In the genomic region with DNA sequence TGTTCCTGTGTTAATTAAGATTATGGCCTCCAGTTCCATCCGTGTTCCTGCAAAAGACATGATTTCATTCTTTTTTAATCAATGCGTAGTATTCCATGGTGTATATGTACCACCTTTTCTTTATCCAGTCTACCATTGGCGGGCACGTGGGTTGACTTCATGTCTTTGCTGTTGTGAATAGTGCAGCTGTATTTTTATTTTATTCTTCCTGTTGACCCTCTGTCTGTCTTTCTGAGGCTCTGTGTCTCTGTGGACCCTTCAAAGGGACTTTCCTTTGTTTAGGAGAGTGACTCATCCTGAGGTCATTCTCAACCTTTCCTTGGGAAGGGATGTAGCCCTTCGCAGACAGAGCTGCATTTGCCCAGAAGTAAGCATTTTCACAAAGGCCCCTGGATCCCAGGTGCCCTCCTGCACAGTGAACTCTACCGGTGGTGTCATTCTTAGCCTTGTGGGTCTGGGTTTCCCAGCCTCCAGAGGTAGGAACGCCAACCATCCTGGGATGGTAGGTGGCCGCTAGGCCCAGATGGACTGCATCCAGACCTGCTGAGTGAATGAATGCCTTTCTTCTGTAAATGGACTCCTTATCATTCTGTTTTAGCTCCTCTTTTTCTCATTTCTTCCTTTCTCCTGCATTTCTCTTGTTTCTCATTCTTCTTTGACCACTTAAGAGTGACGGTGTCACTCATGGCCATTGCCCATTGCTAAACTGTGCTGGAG, we compare ENCODE assay signal across 1 cellular context.
TF ChIP-seq lines count a peak whose summit lies in the region.

No MANE protein-coding gene starts in this region.

TF ChIP-seq in HEK293, 187 proteins besides CTCF, POLR2A, EP300 and RAD21 (continued from another document):
- TF ChIP-seq, protein P1, sequence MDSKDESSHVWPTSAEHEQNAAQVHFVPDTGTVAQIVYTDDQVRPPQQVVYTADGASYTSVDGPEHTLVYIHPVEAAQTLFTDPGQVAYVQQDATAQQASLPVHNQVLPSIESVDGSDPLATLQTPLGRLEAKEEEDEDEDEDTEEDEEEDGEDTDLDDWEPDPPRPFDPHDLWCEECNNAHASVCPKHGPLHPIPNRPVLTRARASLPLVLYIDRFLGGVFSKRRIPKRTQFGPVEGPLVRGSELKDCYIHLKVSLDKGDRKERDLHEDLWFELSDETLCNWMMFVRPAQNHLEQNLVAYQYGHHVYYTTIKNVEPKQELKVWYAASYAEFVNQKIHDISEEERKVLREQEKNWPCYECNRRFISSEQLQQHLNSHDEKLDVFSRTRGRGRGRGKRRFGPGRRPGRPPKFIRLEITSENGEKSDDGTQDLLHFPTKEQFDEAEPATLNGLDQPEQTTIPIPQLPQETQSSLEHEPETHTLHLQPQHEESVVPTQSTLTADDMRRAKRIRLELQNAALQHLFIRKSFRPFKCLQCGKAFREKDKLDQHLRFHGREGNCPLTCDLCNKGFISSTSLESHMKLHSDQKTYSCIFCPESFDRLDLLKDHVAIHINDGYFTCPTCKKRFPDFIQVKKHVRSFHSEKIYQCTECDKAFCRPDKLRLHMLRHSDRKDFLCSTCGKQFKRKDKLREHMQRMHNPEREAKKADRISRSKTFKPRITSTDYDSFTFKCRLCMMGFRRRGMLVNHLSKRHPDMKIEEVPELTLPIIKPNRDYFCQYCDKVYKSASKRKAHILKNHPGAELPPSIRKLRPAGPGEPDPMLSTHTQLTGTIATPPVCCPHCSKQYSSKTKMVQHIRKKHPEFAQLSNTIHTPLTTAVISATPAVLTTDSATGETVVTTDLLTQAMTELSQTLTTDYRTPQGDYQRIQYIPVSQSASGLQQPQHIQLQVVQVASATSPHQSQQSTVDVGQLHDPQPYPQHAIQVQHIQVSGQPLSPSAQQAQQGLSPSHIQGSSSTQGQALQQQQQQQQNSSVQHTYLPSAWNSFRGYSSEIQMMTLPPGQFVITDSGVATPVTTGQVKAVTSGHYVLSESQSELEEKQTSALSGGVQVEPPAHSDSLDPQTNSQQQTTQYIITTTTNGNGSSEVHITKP (tag by site-specific recombination; IDR thresholded peaks at IDR 0.05): peak; percentile 83
- no peak for TF ChIP-seq ZNF501 (tag by site-specific recombination; IDR thresholded peaks at IDR 0.05)
- no peak for TF ChIP-seq ZNF211 (tag by site-specific recombination; IDR thresholded peaks at IDR 0.05; ENCODE audit: low read depth)
- peak; percentile 51; the same call in 1 of the 2 replicates for TF ChIP-seq ZNF600 (tag by site-specific recombination; IDR thresholded peaks at IDR 0.05)
- TF ChIP-seq ZFP69B (tag by site-specific recombination; IDR thresholded peaks at IDR 0.05): peak; percentile 91
- 0 out of 2 replicates have a peak, but pooled peaks have one; percentile 21 for TF ChIP-seq ZBTB20 (tag by site-specific recombination; IDR thresholded peaks at IDR 0.05)
- TF ChIP-seq, protein P2, sequence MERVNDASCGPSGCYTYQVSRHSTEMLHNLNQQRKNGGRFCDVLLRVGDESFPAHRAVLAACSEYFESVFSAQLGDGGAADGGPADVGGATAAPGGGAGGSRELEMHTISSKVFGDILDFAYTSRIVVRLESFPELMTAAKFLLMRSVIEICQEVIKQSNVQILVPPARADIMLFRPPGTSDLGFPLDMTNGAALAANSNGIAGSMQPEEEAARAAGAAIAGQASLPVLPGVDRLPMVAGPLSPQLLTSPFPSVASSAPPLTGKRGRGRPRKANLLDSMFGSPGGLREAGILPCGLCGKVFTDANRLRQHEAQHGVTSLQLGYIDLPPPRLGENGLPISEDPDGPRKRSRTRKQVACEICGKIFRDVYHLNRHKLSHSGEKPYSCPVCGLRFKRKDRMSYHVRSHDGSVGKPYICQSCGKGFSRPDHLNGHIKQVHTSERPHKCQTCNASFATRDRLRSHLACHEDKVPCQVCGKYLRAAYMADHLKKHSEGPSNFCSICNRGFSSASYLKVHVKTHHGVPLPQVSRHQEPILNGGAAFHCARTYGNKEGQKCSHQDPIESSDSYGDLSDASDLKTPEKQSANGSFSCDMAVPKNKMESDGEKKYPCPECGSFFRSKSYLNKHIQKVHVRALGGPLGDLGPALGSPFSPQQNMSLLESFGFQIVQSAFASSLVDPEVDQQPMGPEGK (tag by site-specific recombination; IDR thresholded peaks at IDR 0.05): no peak
- TF ChIP-seq, protein P3, sequence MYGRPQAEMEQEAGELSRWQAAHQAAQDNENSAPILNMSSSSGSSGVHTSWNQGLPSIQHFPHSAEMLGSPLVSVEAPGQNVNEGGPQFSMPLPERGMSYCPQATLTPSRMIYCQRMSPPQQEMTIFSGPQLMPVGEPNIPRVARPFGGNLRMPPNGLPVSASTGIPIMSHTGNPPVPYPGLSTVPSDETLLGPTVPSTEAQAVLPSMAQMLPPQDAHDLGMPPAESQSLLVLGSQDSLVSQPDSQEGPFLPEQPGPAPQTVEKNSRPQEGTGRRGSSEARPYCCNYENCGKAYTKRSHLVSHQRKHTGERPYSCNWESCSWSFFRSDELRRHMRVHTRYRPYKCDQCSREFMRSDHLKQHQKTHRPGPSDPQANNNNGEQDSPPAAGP (tag by site-specific recombination; IDR thresholded peaks at IDR 0.05): 0 out of 2 replicates have a peak, but pooled peaks have one; percentile 44
- TF ChIP-seq GLIS1 (tag by site-specific recombination; IDR thresholded peaks at IDR 0.05): peak; percentile 29
- TF ChIP-seq ZNF184 (tag by site-specific recombination; IDR thresholded peaks at IDR 0.05): 0 out of 2 replicates have a peak, but pooled peaks have one; percentile 64
- TF ChIP-seq GLI4 (tag by site-specific recombination; IDR thresholded peaks at IDR 0.05): no peak
- TF ChIP-seq ZNF654 (tag by site-specific recombination; IDR thresholded peaks at IDR 0.05; ENCODE audit: low read depth): 0 out of 2 replicates have a peak, but pooled peaks have one; percentile 11
- TF ChIP-seq ZNF239 (tag by site-specific recombination; IDR thresholded peaks at IDR 0.05): no peak
- TF ChIP-seq ZNF146 (tag by site-specific recombination; IDR thresholded peaks at IDR 0.05): peak; percentile 85
- peak; percentile 66 for TF ChIP-seq ZNF629 (tag by site-specific recombination; IDR thresholded peaks at IDR 0.05)
- TF ChIP-seq, protein P4, sequence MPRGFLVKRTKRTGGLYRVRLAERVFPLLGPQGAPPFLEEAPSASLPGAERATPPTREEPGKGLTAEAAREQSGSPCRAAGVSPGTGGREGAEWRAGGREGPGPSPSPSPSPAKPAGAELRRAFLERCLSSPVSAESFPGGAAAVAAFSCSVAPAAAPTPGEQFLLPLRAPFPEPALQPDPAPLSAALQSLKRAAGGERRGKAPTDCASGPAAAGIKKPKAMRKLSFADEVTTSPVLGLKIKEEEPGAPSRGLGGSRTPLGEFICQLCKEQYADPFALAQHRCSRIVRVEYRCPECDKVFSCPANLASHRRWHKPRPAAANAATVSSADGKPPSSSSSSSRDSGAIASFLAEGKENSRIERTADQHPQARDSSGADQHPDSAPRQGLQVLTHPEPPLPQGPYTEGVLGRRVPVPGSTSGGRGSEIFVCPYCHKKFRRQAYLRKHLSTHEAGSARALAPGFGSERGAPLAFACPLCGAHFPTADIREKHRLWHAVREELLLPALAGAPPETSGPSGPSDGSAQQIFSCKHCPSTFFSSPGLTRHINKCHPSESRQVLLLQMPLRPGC (tag by site-specific recombination; IDR thresholded peaks at IDR 0.05): 0 out of 2 replicates have a peak, but pooled peaks have one; percentile 12
- TF ChIP-seq, protein P5, sequence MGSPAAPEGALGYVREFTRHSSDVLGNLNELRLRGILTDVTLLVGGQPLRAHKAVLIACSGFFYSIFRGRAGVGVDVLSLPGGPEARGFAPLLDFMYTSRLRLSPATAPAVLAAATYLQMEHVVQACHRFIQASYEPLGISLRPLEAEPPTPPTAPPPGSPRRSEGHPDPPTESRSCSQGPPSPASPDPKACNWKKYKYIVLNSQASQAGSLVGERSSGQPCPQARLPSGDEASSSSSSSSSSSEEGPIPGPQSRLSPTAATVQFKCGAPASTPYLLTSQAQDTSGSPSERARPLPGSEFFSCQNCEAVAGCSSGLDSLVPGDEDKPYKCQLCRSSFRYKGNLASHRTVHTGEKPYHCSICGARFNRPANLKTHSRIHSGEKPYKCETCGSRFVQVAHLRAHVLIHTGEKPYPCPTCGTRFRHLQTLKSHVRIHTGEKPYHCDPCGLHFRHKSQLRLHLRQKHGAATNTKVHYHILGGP (tag by site-specific recombination; IDR thresholded peaks at IDR 0.05): no peak
- TF ChIP-seq SP7 (tag by site-specific recombination; IDR thresholded peaks at IDR 0.05): peak; percentile 65
- TF ChIP-seq, protein P6, sequence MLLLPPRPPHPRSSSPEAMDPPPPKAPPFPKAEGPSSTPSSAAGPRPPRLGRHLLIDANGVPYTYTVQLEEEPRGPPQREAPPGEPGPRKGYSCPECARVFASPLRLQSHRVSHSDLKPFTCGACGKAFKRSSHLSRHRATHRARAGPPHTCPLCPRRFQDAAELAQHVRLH (tag by site-specific recombination; IDR thresholded peaks at IDR 0.05): 0 out of 2 replicates have a peak, but pooled peaks have one; percentile 8
- 0 out of 2 replicates have a peak, but pooled peaks have one; percentile 45 for TF ChIP-seq ZFP37 (tag by site-specific recombination; IDR thresholded peaks at IDR 0.05)
- no peak for TF ChIP-seq ZNF510 (tag by site-specific recombination; IDR thresholded peaks at IDR 0.05; ENCODE audit: insufficient replicate concordance)
TF ChIP-seq in HEK293: peak in this region for 23.
